In the genomic region with DNA sequence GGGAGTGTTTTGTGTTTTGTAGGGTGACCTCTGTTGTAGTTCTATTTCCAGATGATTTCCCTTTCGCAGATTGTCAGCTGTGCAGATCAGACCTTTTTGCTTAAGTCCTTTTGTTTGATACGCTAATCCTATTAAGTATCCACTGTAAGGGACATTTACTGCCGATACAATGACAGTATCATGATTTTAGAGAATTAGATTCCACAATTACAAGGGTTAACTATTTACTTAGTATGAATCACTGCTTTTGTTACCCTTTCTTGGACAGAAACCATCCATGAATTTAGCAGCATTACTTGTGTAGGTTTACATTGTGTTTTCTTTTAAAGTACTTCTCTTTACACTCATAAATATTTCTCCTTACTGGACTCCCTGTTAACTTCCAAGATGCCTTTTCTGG, we compare ENCODE assay signal across 31 cellular contexts. TPM values are rescaled to one million over a fixed set of nuclear protein-coding genes. Genes with fewer than 3 reads are reported as not detected.
"Had no signal": no experiment of that assay in that cellular context is flagged by ENCODE, and none has a peak within 500 bp of the region (broad histone marks: within the 10 kb centered on the region; RNA-seq: fewer than 3 reads in every experiment).

No MANE protein-coding gene starts in this region.

- H3K27ac Mint-ChIP-seq: nephron; progenitor cell of endocrine pancreas; stimulated activated naive B cell treated with anti-CD40 and anti-IgM and Interleukin-4, amounts not matched to agents 10 μg/mL and 1 μg/mL and 100 μg/mL, for 72 hours had no signal

- H3K27me3 ChIP-seq: ovary, stomach, tibial artery, upper lobe of right lung had no signal

- H3K4me1 Mint-ChIP-seq: immature natural killer cell; nephron; neural crest cell; stimulated activated naive B cell treated with anti-CD40 and anti-IgM and Interleukin-4, amounts not matched to agents 10 μg/mL and 1 μg/mL and 100 μg/mL, for 72 hours had no signal

- ATAC-seq: left colon; left lung; lower lobe of right lung; naive thymus-derived CD8-positive, alpha-beta T cell; right cardiac atrium; stimulated activated naive B cell treated with anti-CD40 and anti-IgM and Interleukin-4, amounts not matched to agents 10 μg/mL and 1 μg/mL and 100 μg/mL, for 72 hours; stimulated activated naive CD8-positive, alpha-beta T cell treated with anti-CD3 and anti-CD28 coated beads, Interleukin-15, Interleukin-2, amounts not matched to agents 100 U/mL and 50 U/mL, for 24 hours; upper lobe of right lung had no signal

- H3K27ac ChIP-seq: left lung, lower lobe of right lung, neutrophil, ovary, skin epidermis, stomach, thoracic aorta, tibial artery, upper lobe of right lung had no signal

- H3K27me3 Mint-ChIP-seq: naive thymus-derived CD8-positive, alpha-beta T cell had no signal

- H3K9me3 Mint-ChIP-seq: naive thymus-derived CD8-positive, alpha-beta T cell; nephron; neural crest cell; stimulated activated naive B cell treated with anti-CD40 and anti-IgM and Interleukin-4, amounts not matched to agents 10 μg/mL and 1 μg/mL and 100 μg/mL, for 72 hours had no signal

- H3K4me3 Mint-ChIP-seq: immature natural killer cell, nephron, neural crest cell had no signal

- H3K36me3 ChIP-seq: left lung, lower lobe of right lung, neutrophil, ovary, thoracic aorta, upper lobe of right lung had no signal

- H3K4me1 ChIP-seq: left lung, lower lobe of right lung, stomach, tibial artery, upper lobe of right lung had no signal

- DNase-seq: hippocampal formation; immature natural killer cell; kidney; left colon; left lung; lower lobe of right lung; mammary epithelial cell; mesenchymal stem cell; naive thymus-derived CD8-positive, alpha-beta T cell; occipital lobe; ovary; retina; right cardiac atrium; stimulated activated CD4-positive, alpha-beta T cell treated with anti-CD3 and anti-CD28 coated beads, Interleukin-12 subunit alpha, Interleukin-12 subunit beta, amount 100 ng/mL, for 4 hours; stimulated activated CD4-positive, alpha-beta T cell treated with anti-CD3 and anti-CD28 coated beads, Interleukin-15, amount 100 ng/mL, for 24 hours; stimulated activated CD4-positive, alpha-beta T cell treated with anti-CD3 and anti-CD28 coated beads, Interleukin-2, amount 100 ng/mL, for 24 hours; stimulated activated CD4-positive, alpha-beta T cell treated with anti-CD3 and anti-CD28 coated beads, Interleukin-4, amount 100 ng/mL, for 1 hour; stimulated activated naive B cell treated with anti-CD40 and anti-IgM and Interleukin-4, amounts not matched to agents 10 μg/mL and 1 μg/mL and 100 μg/mL, for 72 hours; stimulated activated naive CD8-positive, alpha-beta T cell treated with anti-CD3 and anti-CD28 coated beads, Interleukin-15, Interleukin-2, amounts not matched to agents 100 U/mL and 50 U/mL, for 24 hours; stomach; tibial artery; trophoblast cell; upper lobe of right lung had no signal

- H3K9me3 ChIP-seq: left lung, lower lobe of right lung, neutrophil, ovary, stomach, thoracic aorta, tibial artery, upper lobe of right lung had no signal

- H3K36me3 Mint-ChIP-seq: immature natural killer cell; naive thymus-derived CD8-positive, alpha-beta T cell; stimulated activated naive B cell treated with anti-CD40 and anti-IgM and Interleukin-4, amounts not matched to agents 10 μg/mL and 1 μg/mL and 100 μg/mL, for 72 hours had no signal

- FAIRE-seq: islet of Langerhans, kidney, urothelium cell line had no signal

RNA-seq across cellular contexts. Expression of gene ZNF662, which starts 31.4 kb away (rescaled TPM):
- total RNA-seq: neural crest cell had no signal

RNA-seq across cellular contexts. Expression of gene GASK1A, which starts 41.8 kb away (rescaled TPM):
- polyA plus RNA-seq: immature natural killer cell had no signal
